In genomic region chr20:46602429-46602828, GRCh38 we compare ENCODE assay signal across 40 cellular contexts. TPM values are rescaled to one million over a fixed set of nuclear protein-coding genes. Genes with fewer than 3 reads are reported as not detected.
"Had no signal": no experiment of that assay in that cellular context is flagged by ENCODE, and none has a peak within 500 bp of the region (broad histone marks: within the 10 kb centered on the region; RNA-seq: fewer than 3 reads in every experiment).

No MANE protein-coding gene starts in this region.

- H3K27me3 ChIP-seq: adrenal gland, ascending aorta, body of pancreas, brain microvascular endothelial cell, breast epithelium, cardiac muscle cell had no signal

- H3K4me3 ChIP-seq: adrenal gland, ascending aorta, body of pancreas, breast epithelium, cardiac muscle cell had no signal

- H3K9me3 ChIP-seq: adrenal gland, ascending aorta, body of pancreas, breast epithelium had no signal

- ATAC-seq: activated naive CD4-positive, alpha-beta T cell treated with anti-CD3 and anti-CD28 coated beads, Interleukin-2, amount 50 U/mL, for 72 hours; activated naive CD8-positive, alpha-beta T cell treated with anti-CD3 and anti-CD28 coated beads, Interleukin-2, amount 50 U/mL, for 24 hours; activated T-cell treated with anti-CD3 and anti-CD28 coated beads, Interleukin-2, amount 50 U/mL, for 4 hours; activated T-cell treated with anti-CD3 and anti-CD28 coated beads, Interleukin-2, amount 50 U/mL, for 72 hours; activated T-helper 17 cell treated with anti-CD3 and anti-CD28 coated beads, Interleukin-2, amount 50 U/mL, for 72 hours; body of pancreas had no signal

- H3K27ac ChIP-seq: adrenal gland, ascending aorta, body of pancreas, brain microvascular endothelial cell, breast epithelium, cardiac muscle cell had no signal

- DNase-seq: activated effector memory CD4-positive, alpha-beta T cell treated with anti-CD3 and anti-CD28 coated beads, Interleukin-2, amount 50 U/mL, for 16 hours; activated effector memory CD4-positive, alpha-beta T cell treated with Interleukin-2 at 50 U/mL for 16 hours; activated gamma-delta T cell; activated gamma-delta T cell treated with Interleukin-2 at 50 U/mL for 16 hours; activated naive CD4-positive, alpha-beta T cell; activated naive CD4-positive, alpha-beta T cell treated with anti-CD3 and anti-CD28 coated beads for 36 hours; activated naive CD4-positive, alpha-beta T cell treated with anti-CD3 and anti-CD28 coated beads, Interleukin-2, amount 10 ng/mL, durations not matched to agents 7 days and 5 days; activated naive CD4-positive, alpha-beta T cell treated with anti-CD3 and anti-CD28 coated beads, Interleukin-2, amount 50 U/mL, for 16 hours; activated naive CD4-positive, alpha-beta T cell treated with Interleukin-2 at 50 U/mL for 16 hours; activated naive CD8-positive, alpha-beta T cell treated with anti-CD3 and anti-CD28 coated beads for 36 hours; activated naive CD8-positive, alpha-beta T cell treated with anti-CD3 and anti-CD28 coated beads, Interleukin-2, amount 10 ng/mL, durations not matched to agents 7 days and 5 days; activated naive CD8-positive, alpha-beta T cell treated with anti-CD3 and anti-CD28 coated beads, Interleukin-2, amount 50 U/mL, for 24 hours; activated T-cell treated with anti-CD3 and anti-CD28 coated beads, Interleukin-2, amount 50 U/mL, for 1 hour; activated T-cell treated with anti-CD3 and anti-CD28 coated beads, Interleukin-2, amount 50 U/mL, for 24 hours; activated T-cell treated with anti-CD3 and anti-CD28 coated beads, Interleukin-2, amount 50 U/mL, for 4 hours; activated T-cell treated with anti-CD3 and anti-CD28 coated beads, Interleukin-2, amount 50 U/mL, for 48 hours; activated T-cell treated with anti-CD3 and anti-CD28 coated beads, Interleukin-2, amount 50 U/mL, for 72 hours; adrenal gland; amniotic stem cell; amygdala; anterior cingulate cortex; aorta; body of pancreas; brain microvascular endothelial cell; caudate nucleus; central memory CD4-positive, alpha-beta T cell; cerebellar nuclear complex had no signal

- H3K36me3 ChIP-seq: adrenal gland, ascending aorta, brain microvascular endothelial cell, breast epithelium, cardiac muscle cell had no signal

- H3K4me1 ChIP-seq: adrenal gland, ascending aorta, body of pancreas, breast epithelium had no signal

- FAIRE-seq: astrocyte, bronchial epithelial cell had no signal

RNA-seq across cellular contexts. Expression of gene SLC13A3, which starts 48.8 kb away (rescaled TPM):
- total RNA-seq: activated naive CD4-positive, alpha-beta T cell treated with anti-CD3 and anti-CD28 coated beads for 36 hours; activated naive CD4-positive, alpha-beta T cell treated with anti-CD3 and anti-CD28 coated beads, Interleukin-2, amount 50 U/mL, for 72 hours; activated naive CD8-positive, alpha-beta T cell treated with anti-CD3 and anti-CD28 coated beads for 36 hours; activated T-helper 1 cell treated with anti-CD3 and anti-CD28 coated beads, Interleukin-12 subunit alpha, Interleukin-12 subunit beta, Interleukin-2, Interleukin-4 antibody, amounts not matched to agents 30 ng/mL and 10 ng/mL and 1 ng/mL, durations not matched to agents 14 hours and 24 hours and 36 hours; activated T-helper 17 cell treated with anti-CD3 and anti-CD28 coated beads, Interleukin-2, amount 50 U/mL, for 72 hours; activated T-helper 2 cell treated with anti-CD3 and anti-CD28 coated beads, Interferon-gamma antibody, Interleukin-2, Interleukin-4, amounts not matched to agents 10 μg/mL and 5 μg/mL and 100 μg/mL, durations not matched to agents 14 hours and 24 hours and 36 hours; ascending aorta had no signal

RNA-seq across cellular contexts. Expression of gene OCSTAMP, which starts 52.0 kb away (rescaled TPM):
- total RNA-seq: activated naive CD4-positive, alpha-beta T cell treated with anti-CD3 and anti-CD28 coated beads for 36 hours; activated naive CD8-positive, alpha-beta T cell treated with anti-CD3 and anti-CD28 coated beads for 36 hours; activated naive CD8-positive, alpha-beta T cell treated with anti-CD3 and anti-CD28 coated beads, Interleukin-2, amount 10 ng/mL, durations not matched to agents 7 days and 5 days; activated T-helper 2 cell treated with anti-CD3 and anti-CD28 coated beads, Interferon-gamma antibody, Interleukin-2, Interleukin-4, amounts not matched to agents 10 μg/mL and 5 μg/mL and 100 μg/mL, durations not matched to agents 14 hours and 24 hours and 36 hours; adrenal gland; aorta; ascending aorta; astrocyte; body of pancreas; bronchial epithelial cell; cardiac muscle cell; cardiac septum; cerebellum; chondrocyte had no signal
- polyA plus RNA-seq: adipose tissue, aorta, cardiac muscle cell had no signal
